ENCODE assay signal across 13 cellular contexts in genomic region chr6:147106759-147107401, GRCh38.
A peak's percentile ranks its signal among the peaks of the same experiment; 100 is the strongest.
DNase-seq lines count a peak whose midpoint lies in the region; ATAC-seq and TF ChIP-seq lines count a peak whose summit lies in the region.
"Had no signal": no experiment of that assay in that cellular context is flagged by ENCODE, and none has a peak within 500 bp of the region (broad histone marks: within the 10 kb centered on the region; RNA-seq: fewer than 3 reads in every experiment).

No MANE protein-coding gene starts in this region.

- H3K4me3 Mint-ChIP-seq in activated naive CD4-positive, alpha-beta T cell treated with anti-CD3 and anti-CD28 coated beads, Interleukin-2, amount 50 U/mL, for 24 hours = peak overlapping the region; percentile 37
- no peak overlapping the region for H3K4me3 Mint-ChIP-seq in activated naive CD4-positive, alpha-beta T cell treated with anti-CD3 and anti-CD28 coated beads for 36 hours
- H3K4me3 Mint-ChIP-seq: B cell; central memory CD8-positive, alpha-beta T cell; natural killer cell had no signal

- intact Hi-C loops in activated naive CD4-positive, alpha-beta T cell treated with anti-CD3 and anti-CD28 coated beads for 36 hours (cut with micrococcal nuclease) = loop anchor here (5.0 kb wide), 1 partner anchor 180 kb away; no protein-coding TSS in a partner anchor
- intact Hi-C loops in upper lobe of right lung (cut with DNase I) = no loop called here

- H3K4me3 ChIP-seq in RWPE2 (ENCODE audit: severe bottlenecking) (no peak overlapping the region), fibroblast of pulmonary artery (replicated peaks; ENCODE audit: low read depth, low read length) (peak overlapping the region; percentile 21), upper lobe of right lung (no peak overlapping the region)

- H3K27me3 ChIP-seq in RWPE2 (ENCODE audit: insufficient read depth, poor library complexity, severe bottlenecking) (no peaks in the 10 kb centered on the region), upper lobe of right lung (no peaks in the 10 kb centered on the region)

- no peaks in the 10 kb centered on the region for H3K9me3 ChIP-seq in RWPE2 (ENCODE audit: severe bottlenecking)
- no peaks in the 10 kb centered on the region for H3K9me3 ChIP-seq in upper lobe of right lung

- CTCF ChIA-PET in activated naive CD4-positive, alpha-beta T cell treated with anti-CD3 and anti-CD28 coated beads for 36 hours (lab: Charles Lee) = interaction anchor here (0.7 to 1.9 kb wide), 2 partner anchors 73 to 78 kb away, joined by 3 to 4 read pairs; no protein-coding TSS in a partner anchor

- peaks cover 73% of the 10 kb centered on the region for H3K4me1 Mint-ChIP-seq in activated naive CD4-positive, alpha-beta T cell treated with anti-CD3 and anti-CD28 coated beads, Interleukin-2, amount 50 U/mL, for 24 hours
- H3K4me1 Mint-ChIP-seq in activated naive CD4-positive, alpha-beta T cell treated with anti-CD3 and anti-CD28 coated beads for 36 hours (ENCODE audit: low read depth) = peaks cover 55% of the 10 kb centered on the region

- peak; percentile 33; the same call in 1 of the 3 replicates for ATAC-seq in RWPE2 (ENCODE audit: low read depth)
- ATAC-seq in upper lobe of right lung = peak; percentile 54
- ATAC-seq in HG02970 (IDR thresholded peaks at IDR 0.05; ENCODE audit: low FRiP score, unreplicated experiment) = no peak
- ATAC-seq in GM19035 (IDR thresholded peaks at IDR 0.05; ENCODE audit: unreplicated experiment) = no peak
- ATAC-seq: esophagus mucosa, natural killer cell had no signal

- H3K36me3 Mint-ChIP-seq in activated naive CD4-positive, alpha-beta T cell treated with anti-CD3 and anti-CD28 coated beads, Interleukin-2, amount 50 U/mL, for 24 hours = no peaks in the 10 kb centered on the region
- H3K36me3 Mint-ChIP-seq in activated naive CD4-positive, alpha-beta T cell treated with anti-CD3 and anti-CD28 coated beads for 36 hours (ENCODE audit: low read depth) = no peaks in the 10 kb centered on the region
- H3K36me3 Mint-ChIP-seq: natural killer cell had no signal

- TF ChIP-seq CTCF in RWPE2 (IDR thresholded peaks at IDR 0.05; ENCODE audit: poor library complexity, severe bottlenecking) = no peak
- no peak for TF ChIP-seq CTCF in fibroblast of pulmonary artery (IDR thresholded peaks at IDR 0.05; ENCODE audit: low read length, missing control alignments)
- TF ChIP-seq CTCF in upper lobe of right lung (IDR thresholded peaks at IDR 0.05) = no peak

- H3K27me3 Mint-ChIP-seq in activated naive CD4-positive, alpha-beta T cell treated with anti-CD3 and anti-CD28 coated beads, Interleukin-2, amount 50 U/mL, for 24 hours = no peaks in the 10 kb centered on the region
- no peaks in the 10 kb centered on the region for H3K27me3 Mint-ChIP-seq in activated naive CD4-positive, alpha-beta T cell treated with anti-CD3 and anti-CD28 coated beads for 36 hours (ENCODE audit: low read depth)
- H3K27me3 Mint-ChIP-seq: B cell; central memory CD8-positive, alpha-beta T cell had no signal

- H3K36me3 ChIP-seq in RWPE2 (ENCODE audit: low read depth) (no peaks in the 10 kb centered on the region), upper lobe of right lung (no peaks in the 10 kb centered on the region)

- peak overlapping the region; percentile 19 for H3K27ac Mint-ChIP-seq in activated naive CD4-positive, alpha-beta T cell treated with anti-CD3 and anti-CD28 coated beads, Interleukin-2, amount 50 U/mL, for 24 hours
- no peak overlapping the region for H3K27ac Mint-ChIP-seq in activated naive CD4-positive, alpha-beta T cell treated with anti-CD3 and anti-CD28 coated beads for 36 hours
- H3K27ac Mint-ChIP-seq: B cell, natural killer cell had no signal

- no peak for DNase-seq in activated naive CD4-positive, alpha-beta T cell treated with anti-CD3 and anti-CD28 coated beads for 36 hours
- DNase-seq in RWPE2 (ENCODE audit: low spot score) = no peak
- peak; percentile 69 for DNase-seq in fibroblast of pulmonary artery (ENCODE audit: low read depth)
- no peak for DNase-seq in upper lobe of right lung
- no peak for DNase-seq in activated T-cell treated with anti-CD3 and anti-CD28 coated beads, Interleukin-2, amount 50 U/mL, for 48 hours
- DNase-seq: kidney, natural killer cell had no signal

- H3K9me3 Mint-ChIP-seq in activated naive CD4-positive, alpha-beta T cell treated with anti-CD3 and anti-CD28 coated beads, Interleukin-2, amount 50 U/mL, for 24 hours = no peaks in the 10 kb centered on the region
- H3K9me3 Mint-ChIP-seq in activated naive CD4-positive, alpha-beta T cell treated with anti-CD3 and anti-CD28 coated beads for 36 hours = no peaks in the 10 kb centered on the region
- H3K9me3 Mint-ChIP-seq: central memory CD8-positive, alpha-beta T cell had no signal

- H3K27ac ChIP-seq in RWPE2 (ENCODE audit: poor library complexity, severe bottlenecking) = no peak overlapping the region
- no peak overlapping the region for H3K27ac ChIP-seq in upper lobe of right lung

- H3K4me1 ChIP-seq in RWPE2 (ENCODE audit: insufficient read depth, poor library complexity, severe bottlenecking) (no peaks in the 10 kb centered on the region), upper lobe of right lung (no peaks in the 10 kb centered on the region)

Comparison
In these comparisons a context has a peak if more than half of its experiments do, and no peak if none do; other contexts are left out.
1. ATAC-seq: peak in RWPE2 (single experiment) and upper lobe of right lung (single experiment); none in HG02970 (single experiment) and GM19035 (single experiment).